Comparison of ENCODE assay signal across 1 cellular context in the genomic region with DNA sequence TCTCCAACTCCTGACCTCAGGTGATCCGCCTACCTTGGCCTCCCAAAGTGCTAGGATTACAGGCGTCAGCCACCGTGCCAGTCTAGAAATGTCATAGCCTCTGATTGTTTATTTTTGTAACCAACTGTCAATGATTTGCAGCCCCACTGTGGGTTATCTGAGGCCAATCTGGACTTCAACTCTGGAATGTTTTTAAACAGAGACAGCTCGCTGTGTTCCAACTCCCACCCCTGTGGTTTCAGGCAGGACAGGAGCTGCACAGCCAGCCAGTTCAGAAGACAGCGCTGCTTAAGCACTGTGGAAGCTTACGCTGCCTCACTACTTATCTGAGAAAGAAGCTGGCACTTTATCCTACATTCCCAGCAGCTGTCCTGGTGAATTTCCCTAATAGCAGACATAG.
TF ChIP-seq lines count a peak whose summit lies in the region.

No MANE protein-coding gene starts in this region.

TF ChIP-seq in HEK293, 187 proteins besides CTCF, POLR2A, EP300 and RAD21:
- TF ChIP-seq OSR2 (tag by site-specific recombination; IDR thresholded peaks at IDR 0.05) = 0 out of 2 replicates have a peak, but pooled peaks have one; percentile 18
- TF ChIP-seq ZIC2 (tag by site-specific recombination; IDR thresholded peaks at IDR 0.05) = peak; percentile 57
- no peak for TF ChIP-seq KLF16 (tag by site-specific recombination; IDR thresholded peaks at IDR 0.05)
